1 cellular context compared by ENCODE assay signal in the genomic region with DNA sequence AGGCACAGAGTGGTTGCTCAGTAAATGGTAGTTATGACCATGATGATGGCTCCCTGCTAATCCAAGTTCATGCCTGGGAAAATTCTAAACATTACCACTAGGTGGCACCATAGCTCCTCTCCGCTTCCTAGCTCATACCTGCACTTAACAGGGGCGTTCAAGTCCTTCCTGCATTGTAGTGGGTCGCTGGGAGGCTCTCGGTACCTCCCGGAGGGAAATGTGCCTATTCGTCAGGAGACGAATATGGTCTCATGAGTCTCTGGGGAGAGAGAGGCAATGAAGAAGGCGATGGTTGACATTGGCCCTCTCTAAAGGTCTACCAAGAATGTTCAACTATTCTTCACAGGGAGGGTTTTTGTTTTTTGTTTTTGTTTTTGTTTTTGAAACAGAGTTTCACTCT.
TF ChIP-seq lines count a peak whose summit lies in the region.

No MANE protein-coding gene starts in this region.

TF ChIP-seq in endothelial cell of umbilical vein, 7 proteins besides CTCF, POLR2A, EP300 and RAD21:
- TF ChIP-seq, protein P1, sequence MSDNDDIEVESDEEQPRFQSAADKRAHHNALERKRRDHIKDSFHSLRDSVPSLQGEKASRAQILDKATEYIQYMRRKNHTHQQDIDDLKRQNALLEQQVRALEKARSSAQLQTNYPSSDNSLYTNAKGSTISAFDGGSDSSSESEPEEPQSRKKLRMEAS (IDR thresholded peaks at IDR 0.05; ENCODE audit: insufficient read depth, insufficient read length) = no peak
- no peak for TF ChIP-seq JUN (IDR thresholded peaks at IDR 0.05; ENCODE audit: borderline replicate concordance, insufficient read depth, insufficient read length, low read depth)
- no peak for TF ChIP-seq EZH2 (IDR thresholded peaks at IDR 0.05; ENCODE audit: borderline replicate concordance, low read depth, low read length, severe bottlenecking)
- TF ChIP-seq POLR2AphosphoS5 (IDR thresholded peaks at IDR 0.05; ENCODE audit: insufficient read depth, low read depth, low read length) = no peak
- TF ChIP-seq GATA2 (IDR thresholded peaks at IDR 0.05; ENCODE audit: insufficient read depth, insufficient read length, low read depth, low read length) = no peak
- no peak for TF ChIP-seq MYC (IDR thresholded peaks at IDR 0.05; ENCODE audit: low read depth, low read length)
- TF ChIP-seq FOS (IDR thresholded peaks at IDR 0.05; ENCODE audit: borderline replicate concordance, insufficient read depth, low read length) = no peak
